18 cellular contexts compared by ENCODE assay signal in genomic region chr18:9828794-9829712, GRCh38. TPM values are rescaled to one million over a fixed set of nuclear protein-coding genes. Genes with fewer than 3 reads are reported as not detected.
DNase-seq lines count a peak whose midpoint lies in the region; ATAC-seq and TF ChIP-seq lines count a peak whose summit lies in the region.
"Had no signal": no experiment of that assay in that cellular context is flagged by ENCODE, and none has a peak within 500 bp of the region (broad histone marks: within the 10 kb centered on the region; RNA-seq: fewer than 3 reads in every experiment).

No MANE protein-coding gene starts in this region.

- H3K4me3 ChIP-seq in A673 (ENCODE audit: low read depth, low read length, poor library complexity, severe bottlenecking) (no peak overlapping the region), SK-N-MC (peak overlapping the region; percentile 7), fibroblast of lung (replicated peaks in 1 of 4; ENCODE audit: control extremely low read depth in 1 of 4, insufficient read depth in 1 of 4, low read depth in 3 of 4, low read length in 4 of 4) (no peak overlapping the region)
- H3K4me3 ChIP-seq: hepatocyte, pancreas had no signal

- no peaks in the 10 kb centered on the region for H3K79me2 ChIP-seq in fibroblast of lung (ENCODE audit: control insufficient read depth, insufficient read depth, low read length)
- H3K79me2 ChIP-seq: hepatocyte had no signal

- no peak overlapping the region for H3K4me2 ChIP-seq in fibroblast of lung (ENCODE audit: extremely low read depth, insufficient read depth, low read length)
- H3K4me2 ChIP-seq: hepatocyte had no signal

- BruUV-seq in A673 (replicated peaks; lab: Mats Ljungman, UMichigan) = no TSS peak

- no peak overlapping the region for H3K9ac ChIP-seq in SK-N-MC (ENCODE audit: insufficient read length)
- no peak overlapping the region for H3K9ac ChIP-seq in fibroblast of lung (ENCODE audit: insufficient read depth, low read length)

- H3K27ac ChIP-seq in A673 (ENCODE audit: low read depth, low read length, poor library complexity, severe bottlenecking) (peak overlapping the region; percentile 27), SK-N-MC (peak overlapping the region; percentile 61), fibroblast of lung (ENCODE audit: insufficient read depth, low read length) (peak overlapping the region; percentile 7)
- H3K27ac ChIP-seq: pancreas had no signal

- CTCF ChIA-PET in A673 (lab: Charles Lee) = no interaction called here

- TF ChIP-seq CTCF in A673 (conservative IDR thresholded peaks at IDR 0.05; ENCODE audit: low read depth, low read length) (no peak), fibroblast of lung (conservative IDR thresholded peaks at IDR 0.05 in 1 of 2, IDR thresholded peaks at IDR 0.05 in 1 of 2; ENCODE audit: low read depth in 1 of 2, low read length in 2 of 2) (no peak)

- no peak for ATAC-seq in GM18520 (IDR thresholded peaks at IDR 0.05; ENCODE audit: unreplicated experiment)
- ATAC-seq: activated CD8-positive, alpha-beta memory T cell treated with anti-CD3 and anti-CD28 coated beads, Interleukin-2, amount 10 ng/mL, durations not matched to agents 7 days and 5 days had no signal

- intact Hi-C loops in A673 (cut with micrococcal nuclease; ENCODE audit: unreplicated experiment) = loop anchor here (10.0 kb wide), 1 partner anchor 1776 kb away; the partner anchor contains the start of gene SLC35G4

- POLR2A ChIA-PET in A673 (lab: Charles Lee; ENCODE audit: low non-redundant PET) = no interaction called here

- H3K36me3 ChIP-seq in A673 (ENCODE audit: insufficient read depth, low read length, poor library complexity, severe bottlenecking) (no peaks in the 10 kb centered on the region), SK-N-MC (ENCODE audit: insufficient read depth, low read length) (no peaks in the 10 kb centered on the region), fibroblast of lung (ENCODE audit: control insufficient read depth, insufficient read depth, low read length) (no peaks in the 10 kb centered on the region)
- H3K36me3 ChIP-seq: pancreas had no signal

- H3K27me3 ChIP-seq in A673 (replicated peaks; ENCODE audit: insufficient read depth, low read depth, low read length, poor library complexity) (no peaks in the 10 kb centered on the region), fibroblast of lung (ENCODE audit: control insufficient read depth, insufficient read depth, low read length) (no peaks in the 10 kb centered on the region)
- H3K27me3 ChIP-seq: hepatocyte, pancreas had no signal

- no peak overlapping the region for H2AFZ ChIP-seq in fibroblast of lung (ENCODE audit: low read length)
- H2AFZ ChIP-seq: hepatocyte had no signal

- no peaks in the 10 kb centered on the region for H3K9me3 ChIP-seq in A673 (ENCODE audit: low read depth, low read length, poor library complexity, severe bottlenecking)
- H3K9me3 ChIP-seq in SK-N-MC (ENCODE audit: low read depth, low read length) = no peaks in the 10 kb centered on the region
- no peaks in the 10 kb centered on the region for H3K9me3 ChIP-seq in fibroblast of lung (ENCODE audit: control insufficient read depth, insufficient read depth, low read depth, low read length)
- H3K9me3 ChIP-seq: Caco-2, pancreas had no signal

- peaks cover 37% of the 10 kb centered on the region for H3K4me1 ChIP-seq in A673 (ENCODE audit: insufficient read depth, low read length, poor library complexity, severe bottlenecking)
- H3K4me1 ChIP-seq in fibroblast of lung (ENCODE audit: control insufficient read depth, extremely low read depth, insufficient read depth, low read length) = peaks cover 30% of the 10 kb centered on the region

- no peaks in the 10 kb centered on the region for H4K20me1 ChIP-seq in fibroblast of lung (ENCODE audit: control insufficient read depth, extremely low read depth, insufficient read depth, low read length)

- DNase-seq in A673 (ENCODE audit: low spot score) (no peak), Kasumi-1 (lab: John Stamatoyannopoulos, UW) (peak; percentile 54 to 65), SK-N-MC (ENCODE audit: low read depth, low spot score) (no peak), fibroblast of lung (ENCODE audit: low read depth in 2 of 2) (no peak), SK-N-DZ (ENCODE audit: low spot score) (no peak), globus pallidus (ENCODE audit: low spot score) (no peak), AG08395 (ENCODE audit: low spot score) (no peak)
- DNase-seq: activated CD8-positive, alpha-beta memory T cell treated with anti-CD3 and anti-CD28 coated beads, Interleukin-2, amount 10 ng/mL, durations not matched to agents 7 days and 5 days; activated gamma-delta T cell treated with Interleukin-2 at 50 U/mL for 16 hours; Caco-2; NCI-H146; stimulated activated naive CD8-positive, alpha-beta T cell treated with anti-CD3 and anti-CD28 coated beads, Interleukin-15, Interleukin-2, amounts not matched to agents 100 U/mL and 50 U/mL, for 24 hours had no signal

RNA-seq across cellular contexts. Expression of gene TXNDC2, which starts 56.7 kb away (rescaled TPM):
- total RNA-seq in A673 (2021) (0.13 and 0.42 TPM in 2 replicates), fibroblast of lung (not detected in 2 replicates)
- polyA plus RNA-seq in fibroblast of lung = 0.11 and 0.15 TPM in 2 replicates
- polyA plus RNA-seq in fibroblast of lung (2012) = 0.06 and 0.12 TPM in 2 replicates
- polyA minus RNA-seq in fibroblast of lung (ENCODE audit: low replicate concordance) = not detected in 2 replicates
- not detected in 2 replicates for polyA plus RNA-seq in SK-N-DZ (2014; cell fraction: cytosol; rRNA removed)
- polyA plus RNA-seq in SK-N-DZ (2014; cell fraction: nucleus; rRNA removed) = not detected in 2 replicates
- total RNA-seq: activated CD8-positive, alpha-beta memory T cell treated with anti-CD3 and anti-CD28 coated beads, Interleukin-2, amount 10 ng/mL, durations not matched to agents 7 days and 5 days; Caco-2; esophagus mucosa; G401; hepatocyte; pancreas; urinary bladder had no signal
- polyA plus RNA-seq: pancreas had no signal

Comparison
In these comparisons a context has a peak if more than half of its experiments do, and no peak if none do; other contexts are left out.
1. DNase-seq: peak in Kasumi-1 (2 of 2); none in A673 (single experiment), SK-N-MC (single experiment), fibroblast of lung (0 of 2), SK-N-DZ (single experiment), globus pallidus (single experiment) and AG08395 (single experiment).
2. H3K27ac ChIP-seq: peak in every context shown above with its lines; median percentile 61 in SK-N-MC; 27 in A673; 7 in fibroblast of lung.